In the genomic region with DNA sequence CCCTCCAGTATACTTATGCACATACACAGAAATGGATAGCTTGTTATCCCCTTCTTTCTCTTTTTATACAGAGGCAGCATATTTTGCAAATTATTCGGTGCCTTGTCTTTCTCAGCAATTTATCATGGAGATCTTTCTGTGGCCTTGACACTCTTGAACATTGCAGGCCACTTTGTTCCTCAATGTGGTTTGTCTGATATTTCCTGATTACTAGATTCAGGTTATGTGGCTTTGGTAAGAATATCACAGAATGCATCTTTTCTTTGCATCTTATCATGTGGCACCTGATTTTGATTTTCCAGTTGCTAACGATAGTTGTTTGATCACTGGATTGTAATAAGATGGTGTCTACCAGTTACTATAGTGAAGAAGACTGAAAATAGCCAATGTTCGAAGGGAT, we compare ENCODE assay signal across 21 cellular contexts.
"Had no signal": no experiment of that assay in that cellular context is flagged by ENCODE, and none has a peak within 500 bp of the region (broad histone marks: within the 10 kb centered on the region; RNA-seq: fewer than 3 reads in every experiment).

No MANE protein-coding gene starts in this region.

- H3K4me1 ChIP-seq: heart right ventricle, tibial artery had no signal

- H3K9me3 ChIP-seq: heart right ventricle, right lobe of liver, tibial artery had no signal

- ATAC-seq: activated CD4-positive, CD25-positive, alpha-beta regulatory T cell treated with anti-CD3 and anti-CD28 coated beads, Interleukin-2, amount 50 U/mL, for 24 hours; left cardiac atrium; stimulated activated effector memory CD8-positive, alpha-beta T cell treated with anti-CD3 and anti-CD28 coated beads, Interleukin-12 subunit alpha, Interleukin-12 subunit beta, amount 100 ng/mL, for 72 hours had no signal

- H3K4me3 ChIP-seq: heart right ventricle, right lobe of liver, skin epidermis, tibial artery had no signal

- H3K27ac ChIP-seq: heart right ventricle, right lobe of liver, skin epidermis, tibial artery, VCaP had no signal

- H3K27me3 ChIP-seq: right lobe of liver had no signal

- DNase-seq: activated CD4-positive, alpha-beta memory T cell treated with anti-CD3 and anti-CD28 coated beads, Interleukin-2, amount 10 ng/mL, durations not matched to agents 7 days and 5 days; activated CD4-positive, alpha-beta T cell treated with anti-CD3 and anti-CD28 coated beads, Interleukin-2, amount 10 ng/mL, durations not matched to agents 24 days and 14 days; activated gamma-delta T cell treated with Interleukin-2 at 50 U/mL for 16 hours; aorta; effector CD4-positive, alpha-beta T cell; erythroblast; foreskin fibroblast; heart right ventricle; islet precursor cell; left cardiac atrium; occipital lobe; posterior cingulate gyrus; right lobe of liver; stimulated activated CD4-positive, alpha-beta T cell treated with anti-CD3 and anti-CD28 coated beads, Interleukin-1b, Interleukin-23, amount 100 ng/mL, for 48 hours; stimulated activated naive CD8-positive, alpha-beta T cell treated with anti-CD3 and anti-CD28 coated beads, Interleukin-15, amount 100 ng/mL, for 72 hours; T1000; tibial artery had no signal

- H3K36me3 ChIP-seq: heart right ventricle, right lobe of liver, tibial artery had no signal
